Comparison of ENCODE assay signal across 16 cellular contexts in the genomic region with DNA sequence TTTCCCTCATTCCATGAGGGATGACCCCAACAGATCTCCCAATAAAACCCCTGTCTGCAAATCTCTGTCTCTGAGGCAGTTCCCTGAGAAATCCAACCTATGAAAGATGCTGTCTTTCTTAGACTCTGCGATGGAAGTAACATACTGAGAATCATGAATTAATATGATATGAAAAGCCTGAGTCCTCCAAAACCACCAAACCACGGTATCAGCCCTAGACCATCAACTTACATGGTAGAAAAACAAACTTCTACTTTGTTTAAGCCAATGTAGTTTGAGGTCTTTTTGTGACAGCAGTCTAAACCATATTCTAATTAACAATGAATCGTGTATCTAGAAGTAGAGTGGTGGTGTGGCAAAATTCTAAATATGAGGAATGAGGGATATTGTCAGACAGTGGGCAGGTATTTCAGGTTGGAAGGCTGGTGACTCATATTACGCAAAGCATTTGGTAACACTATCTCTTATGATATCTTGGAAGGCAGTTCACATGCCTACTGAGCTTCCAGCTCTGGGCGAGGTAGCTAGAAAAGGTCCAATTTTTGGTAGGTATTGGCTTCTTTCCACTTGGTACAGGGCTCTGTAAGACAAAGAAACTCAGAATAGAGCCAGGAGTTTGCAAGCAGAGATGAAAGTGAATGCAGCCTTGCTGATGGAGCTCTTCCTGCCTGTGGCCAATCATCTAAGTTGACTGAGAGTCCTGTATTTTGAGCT.
DNase-seq lines count a peak whose midpoint lies in the region; ATAC-seq and TF ChIP-seq lines count a peak whose summit lies in the region.
"Had no signal": no experiment of that assay in that cellular context is flagged by ENCODE, and none has a peak within 500 bp of the region (broad histone marks: within the 10 kb centered on the region; RNA-seq: fewer than 3 reads in every experiment).

No MANE protein-coding gene starts in this region.

- no TSS peak for BruUV-seq in mammary epithelial cell (replicated peaks; lab: Mats Ljungman, UMichigan)

- H3K9me3 ChIP-seq in mammary epithelial cell (replicated peaks; ENCODE audit: insufficient read depth, low read length) (peaks cover 5% of the 10 kb centered on the region), neuronal stem cell (replicated peaks in 1 of 2; ENCODE audit: control insufficient read depth in 2 of 2, insufficient read depth in 1 of 2, low read depth in 1 of 2, low read length in 2 of 2) (peaks cover 0 to 4% of the 10 kb centered on the region in 2 donors), ovary (no peaks in the 10 kb centered on the region)
- no peaks in the 10 kb centered on the region for H3K9me3 ChIP-seq in naive thymus-derived CD4-positive, alpha-beta T cell (ENCODE audit: control insufficient read depth in 2 of 3, low read length in 3 of 3)

- peaks cover 7 to 14% (median 12%) of the 10 kb centered on the region in 7 donors for H3K4me1 Mint-ChIP-seq in naive thymus-derived CD4-positive, alpha-beta T cell
- H3K4me1 Mint-ChIP-seq: immature natural killer cell had no signal

- no peak overlapping the region for H3K9ac ChIP-seq in mammary epithelial cell (ENCODE audit: insufficient read depth, low read length)
- no peak overlapping the region for H3K9ac ChIP-seq in neuronal stem cell (ENCODE audit: low read depth, low read length, poor library complexity)
- H3K9ac ChIP-seq: KMS-11 had no signal

- H4K91ac ChIP-seq in neuronal stem cell (ENCODE audit: low read depth, low read length, poor library complexity), result no peak overlapping the region

- no peak overlapping the region for H2BK12ac ChIP-seq in neuronal stem cell (ENCODE audit: low read length)

- POLR2A ChIA-PET in naive thymus-derived CD4-positive, alpha-beta T cell (lab: Charles Lee), result interaction anchor here (0.7 kb wide), 1 partner anchor 218 kb away, joined by 3 read pairs; no protein-coding TSS in a partner anchor

- no peak overlapping the region for H3K4me3 Mint-ChIP-seq in naive thymus-derived CD4-positive, alpha-beta T cell
- H3K4me3 Mint-ChIP-seq: activated CD8-positive, alpha-beta memory T cell treated with anti-CD3 and anti-CD28 coated beads, Interleukin-2, amount 10 ng/mL, durations not matched to agents 7 days and 5 days; CD4-positive, CD25-positive, alpha-beta regulatory T cell; dendritic cell treated with granulocyte-macrophage colony-stimulating factor and Interleukin-4, amounts not matched to agents 40 ng/mL and 50 ng/mL, for 4 days; immature natural killer cell had no signal

- H3K4me1 ChIP-seq in mammary epithelial cell (ENCODE audit: insufficient read depth, low read length), result peaks cover 24% of the 10 kb centered on the region
- peaks cover 5 to 8% of the 10 kb centered on the region in 2 donors for H3K4me1 ChIP-seq in neuronal stem cell (ENCODE audit: control insufficient read depth in 2 of 2, insufficient read depth in 1 of 2, low read depth in 1 of 2, low read length in 2 of 2)
- peaks cover 0 to 6% of the 10 kb centered on the region in 2 donors for H3K4me1 ChIP-seq in naive thymus-derived CD4-positive, alpha-beta T cell (ENCODE audit: control insufficient read depth in 2 of 2, insufficient read depth in 2 of 2, low read length in 2 of 2)
- H3K4me1 ChIP-seq in ovary (ENCODE audit: insufficient read depth), result no peaks in the 10 kb centered on the region

- TF ChIP-seq POLR2A in ovary (IDR thresholded peaks at IDR 0.05), result no peak

- no peaks in the 10 kb centered on the region for H3K79me2 ChIP-seq in mammary epithelial cell (ENCODE audit: insufficient read depth, low read length)

- no peak overlapping the region for H4K8ac ChIP-seq in neuronal stem cell (ENCODE audit: low read depth, low read length)

- DNase-seq in DMS53 treated with DMSO at 0.1 percent for 48 hours (lab: John Stamatoyannopoulos, UW; ENCODE audit: unreplicated experiment) (peak; percentile 24), LoVo (ENCODE audit: low spot score) (peak; percentile 64), mammary epithelial cell (peak; percentile 83), neuronal stem cell (ENCODE audit: low spot score) (no peak), ovary (no peak), NCI-H526 (lab: John Stamatoyannopoulos, UW) (no peak)
- DNase-seq in naive thymus-derived CD4-positive, alpha-beta T cell, result no peak
- DNase-seq: activated CD8-positive, alpha-beta memory T cell treated with anti-CD3 and anti-CD28 coated beads, Interleukin-2, amount 10 ng/mL, durations not matched to agents 7 days and 5 days; foreskin melanocyte; immature natural killer cell had no signal

- H2AFZ ChIP-seq in mammary epithelial cell (ENCODE audit: low read depth, low read length) (peak overlapping the region; percentile 45), neuronal stem cell (ENCODE audit: low read length) (peak overlapping the region; percentile 33)

- peaks cover 0 to 10% (median 6%) of the 10 kb centered on the region in 11 donors for H3K9me3 Mint-ChIP-seq in naive thymus-derived CD4-positive, alpha-beta T cell
- H3K9me3 Mint-ChIP-seq: immature natural killer cell had no signal

- dilution Hi-C loops in mammary epithelial cell (cut with HindIII; ENCODE audit: low sequenced_read_pairs), result no loop called here

- H2BK15ac ChIP-seq in neuronal stem cell (ENCODE audit: low read length), result no peak overlapping the region

- H3K4ac ChIP-seq in neuronal stem cell (ENCODE audit: low read length), result no peak overlapping the region

- no peaks in the 10 kb centered on the region for H4K20me1 ChIP-seq in mammary epithelial cell (ENCODE audit: insufficient read depth, low read length)

- 19% methylated on average over 5 of the region's 5 CpGs for WGBS in mammary epithelial cell (ENCODE audit: low coverage, missing lambda C conversion rate)
- no CpG with 5 or more reads among the region's 5 CpGs for WGBS in neuronal stem cell (ENCODE audit: extremely low coverage in 2 of 2, insufficient read length in 2 of 2, insufficient replicate concordance in 1 of 2), 2 donors
- WGBS in ovary, 3 donors, result 93 to 94% (median 94%) methylated on average over 5 of the region's 5 CpGs

- no peak overlapping the region for H3K14ac ChIP-seq in neuronal stem cell (ENCODE audit: low read length)

- H2BK120ac ChIP-seq in neuronal stem cell (ENCODE audit: low read depth, low read length), result no peak overlapping the region

- H3K18ac ChIP-seq in neuronal stem cell (ENCODE audit: low read length), result no peak overlapping the region

- TF ChIP-seq EP300 in ovary (IDR thresholded peaks at IDR 0.05), result no peak

- H2BK5ac ChIP-seq in neuronal stem cell (ENCODE audit: low read length), result no peak overlapping the region

- H3K27ac ChIP-seq in mammary epithelial cell (ENCODE audit: insufficient read depth, low read depth, low read length) (peak overlapping the region; percentile 19), neuronal stem cell (replicated peaks; ENCODE audit: low read length) (no peak overlapping the region), ovary (no peak overlapping the region)
- no peak overlapping the region for H3K27ac ChIP-seq in naive thymus-derived CD4-positive, alpha-beta T cell (ENCODE audit: low read depth, low read length)
- H3K27ac ChIP-seq: KMS-11 had no signal

- TF ChIP-seq CTCF in mammary epithelial cell (conservative IDR thresholded peaks at IDR 0.05 in 1 of 2, IDR thresholded peaks at IDR 0.05 in 1 of 2; ENCODE audit: extremely low read depth in 1 of 2, insufficient read depth in 1 of 2, low read depth in 1 of 2, low read length in 2 of 2) (no peak), ovary (IDR thresholded peaks at IDR 0.05) (no peak)

- H3K27me3 Mint-ChIP-seq in naive thymus-derived CD4-positive, alpha-beta T cell, result peaks cover 0 to 15% (median 6%) of the 10 kb centered on the region in 5 donors
- H3K27me3 Mint-ChIP-seq: activated CD8-positive, alpha-beta memory T cell treated with anti-CD3 and anti-CD28 coated beads, Interleukin-2, amount 10 ng/mL, durations not matched to agents 7 days and 5 days had no signal

- no peaks in the 10 kb centered on the region for H3K79me1 ChIP-seq in neuronal stem cell (ENCODE audit: low read depth, low read length)

- ATAC-seq in HG02763 (IDR thresholded peaks at IDR 0.05; ENCODE audit: unreplicated experiment), result no peak
- ATAC-seq in naive thymus-derived CD4-positive, alpha-beta T cell, result no peak
- ATAC-seq: activated CD8-positive, alpha-beta memory T cell treated with anti-CD3 and anti-CD28 coated beads, Interleukin-2, amount 10 ng/mL, durations not matched to agents 7 days and 5 days; Right ventricle myocardium inferior; sciatic nerve had no signal

- H3K23ac ChIP-seq in neuronal stem cell (ENCODE audit: low read depth, low read length, poor library complexity), result no peak overlapping the region

- no peak overlapping the region for H3K4me3 ChIP-seq in mammary epithelial cell (replicated peaks in 1 of 3; ENCODE audit: insufficient read depth in 1 of 3, low read depth in 2 of 3, low read length in 3 of 3)
- H3K4me3 ChIP-seq in neuronal stem cell (ENCODE audit: low read length in 2 of 2), result no peak overlapping the region
- no peak overlapping the region for H3K4me3 ChIP-seq in naive thymus-derived CD4-positive, alpha-beta T cell (ENCODE audit: low read length)
- H3K4me3 ChIP-seq in ovary, result no peak overlapping the region

- H3K27me3 ChIP-seq in mammary epithelial cell (ENCODE audit: insufficient read depth, low read length), result no peaks in the 10 kb centered on the region
- no peaks in the 10 kb centered on the region for H3K27me3 ChIP-seq in neuronal stem cell (ENCODE audit: control insufficient read depth in 3 of 3, insufficient read depth in 3 of 3, low read depth in 1 of 3, low read length in 3 of 3)
- H3K27me3 ChIP-seq in naive thymus-derived CD4-positive, alpha-beta T cell (ENCODE audit: control insufficient read depth in 2 of 2, insufficient read depth in 2 of 2, low read length in 2 of 2), result no peaks in the 10 kb centered on the region
- no peaks in the 10 kb centered on the region for H3K27me3 ChIP-seq in ovary

- in situ Hi-C loops in mammary epithelial cell (cut with MboI; ENCODE audit: low sequenced_read_pairs in 2 of 2), result no loop called here

- CTCF ChIA-PET in mammary epithelial cell (lab: Charles Lee; ENCODE audit: low non-redundant PET), result interaction anchor here (0.6 to 0.8 kb wide), 2 partner anchors 14 to 40 kb away, joined by 3 to 18 read pairs; no protein-coding TSS in a partner anchor
- CTCF ChIA-PET in naive thymus-derived CD4-positive, alpha-beta T cell (lab: Charles Lee), result no interaction called here

- peaks cover 0 to 7% (median 5%) of the 10 kb centered on the region in 5 donors for H3K36me3 Mint-ChIP-seq in naive thymus-derived CD4-positive, alpha-beta T cell
- H3K36me3 Mint-ChIP-seq: activated CD8-positive, alpha-beta memory T cell treated with anti-CD3 and anti-CD28 coated beads, Interleukin-2, amount 10 ng/mL, durations not matched to agents 7 days and 5 days; immature natural killer cell had no signal

- H3K36me3 ChIP-seq in mammary epithelial cell (ENCODE audit: insufficient read depth, low read length) (no peaks in the 10 kb centered on the region), neuronal stem cell (replicated peaks in 1 of 2; ENCODE audit: control insufficient read depth in 2 of 2, insufficient read depth in 2 of 2, low read length in 2 of 2) (no peaks in the 10 kb centered on the region), ovary (no peaks in the 10 kb centered on the region)
- no peaks in the 10 kb centered on the region for H3K36me3 ChIP-seq in naive thymus-derived CD4-positive, alpha-beta T cell (ENCODE audit: control insufficient read depth in 2 of 3, insufficient read depth in 3 of 3, low read length in 3 of 3)

- no peak overlapping the region for H3K27ac Mint-ChIP-seq in naive thymus-derived CD4-positive, alpha-beta T cell
- H3K27ac Mint-ChIP-seq: activated CD8-positive, alpha-beta memory T cell treated with anti-CD3 and anti-CD28 coated beads, Interleukin-2, amount 10 ng/mL, durations not matched to agents 7 days and 5 days; CD4-positive, CD25-positive, alpha-beta regulatory T cell; dendritic cell treated with granulocyte-macrophage colony-stimulating factor and Interleukin-4, amounts not matched to agents 40 ng/mL and 50 ng/mL, for 4 days; immature natural killer cell had no signal

- H3K4me2 ChIP-seq in mammary epithelial cell (ENCODE audit: insufficient read depth, low read depth, low read length) (peak overlapping the region; percentile 1), neuronal stem cell (ENCODE audit: insufficient read depth, low read length, poor library complexity, severe bottlenecking) (no peak overlapping the region)
- H3K4me2 ChIP-seq: KMS-11 had no signal

- no peak overlapping the region for H2AK5ac ChIP-seq in neuronal stem cell (ENCODE audit: low read depth, low read length)

- intact Hi-C loops in mammary epithelial cell (cut with micrococcal nuclease), result no loop called here
- intact Hi-C loops in naive thymus-derived CD4-positive, alpha-beta T cell (cut with micrococcal nuclease), result no loop called here
- intact Hi-C loops in ovary (cut with DNase I), result no loop called here

Comparison
In these comparisons a context has a peak if more than half of its experiments do, and no peak if none do; other contexts are left out.
1. DNase-seq: peak in DMS53 treated with DMSO at 0.1 percent for 48 hours (single experiment), LoVo (single experiment) and mammary epithelial cell (single experiment); none in neuronal stem cell (single experiment), naive thymus-derived CD4-positive, alpha-beta T cell (0 of 9), ovary (0 of 5) and NCI-H526 (0 of 2).